ENCODE assay signal across 13 cellular contexts in the genomic region with DNA sequence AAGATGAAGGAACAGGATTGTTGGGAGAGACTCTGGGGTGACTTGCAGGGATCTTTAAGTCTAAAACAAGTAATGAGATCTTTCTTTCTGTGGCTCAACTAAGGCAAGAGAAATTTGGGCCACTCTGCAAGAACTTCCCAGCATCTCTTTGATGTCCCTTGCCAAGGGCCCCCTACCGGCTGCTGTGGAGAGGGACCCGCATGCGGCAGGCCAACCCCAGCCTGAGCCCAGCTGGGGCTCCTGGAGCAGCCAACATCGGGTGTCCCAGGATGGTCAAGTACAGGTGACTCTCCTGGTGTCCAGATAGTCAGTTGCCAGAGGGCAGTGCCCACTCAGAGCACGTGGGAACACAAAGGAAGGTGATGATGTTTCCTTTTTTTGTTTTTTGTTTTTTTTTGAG.
DNase-seq lines count a peak whose midpoint lies in the region; ATAC-seq and TF ChIP-seq lines count a peak whose summit lies in the region.
"Had no signal": no experiment of that assay in that cellular context is flagged by ENCODE, and none has a peak within 500 bp of the region (broad histone marks: within the 10 kb centered on the region; RNA-seq: fewer than 3 reads in every experiment).

No MANE protein-coding gene starts in this region.

- no peak for ATAC-seq in activated CD8-positive, alpha-beta T cell treated with anti-CD3 and anti-CD28 coated beads for 36 hours
- no peak for ATAC-seq in activated CD8-positive, alpha-beta T cell treated with anti-CD3 and anti-CD28 coated beads, Interleukin-2, amount 10 ng/mL, durations not matched to agents 7 days and 5 days
- no peak for ATAC-seq in HG03565 (IDR thresholded peaks at IDR 0.05; ENCODE audit: unreplicated experiment)

- intact Hi-C loops in activated CD8-positive, alpha-beta T cell treated with anti-CD3 and anti-CD28 coated beads for 36 hours (cut with micrococcal nuclease) = no loop called here
- intact Hi-C loops in posterior vena cava (cut with DNase I) = loop anchor here in 1 of 2 donors (2.0 kb wide), 1 partner anchor 311 kb away; no protein-coding TSS in a partner anchor
- intact Hi-C loops in MCF 10A (cut with micrococcal nuclease) = no loop called here

- POLR2A ChIA-PET in activated CD8-positive, alpha-beta T cell treated with anti-CD3 and anti-CD28 coated beads for 36 hours (lab: Charles Lee) = interaction anchor here (1.3 kb wide), 1 partner anchor 8 kb away, joined by 3 read pairs; no protein-coding TSS in a partner anchor
- POLR2A ChIA-PET in activated CD8-positive, alpha-beta T cell treated with anti-CD3 and anti-CD28 coated beads, Interleukin-2, amount 10 ng/mL, durations not matched to agents 7 days and 5 days (lab: Charles Lee) = no interaction called here
- POLR2A ChIA-PET in MCF 10A (lab: Yijun Ruan, JAX) = no interaction called here

- H3K9me3 Mint-ChIP-seq in activated CD8-positive, alpha-beta T cell treated with anti-CD3 and anti-CD28 coated beads for 36 hours = no peaks in the 10 kb centered on the region
- no peaks in the 10 kb centered on the region for H3K9me3 Mint-ChIP-seq in activated CD8-positive, alpha-beta T cell treated with anti-CD3 and anti-CD28 coated beads, Interleukin-2, amount 10 ng/mL, durations not matched to agents 7 days and 5 days (ENCODE audit: insufficient read depth)
- H3K9me3 Mint-ChIP-seq in MCF 10A (ENCODE audit: unreplicated experiment) = no peaks in the 10 kb centered on the region
- H3K9me3 Mint-ChIP-seq: activated naive CD4-positive, alpha-beta T cell treated with anti-CD3 and anti-CD28 coated beads, Interleukin-2, amount 50 U/mL, for 72 hours; T-helper 1 cell treated with Interleukin-12 subunit alpha and Interleukin-12 subunit beta and Interleukin-4 antibody, amounts not matched to agents 30 μg/mL and 1 μg/mL, for 36 hours had no signal

- H3K4me3 Mint-ChIP-seq in activated CD8-positive, alpha-beta T cell treated with anti-CD3 and anti-CD28 coated beads for 36 hours = no peak overlapping the region
- no peak overlapping the region for H3K4me3 Mint-ChIP-seq in activated CD8-positive, alpha-beta T cell treated with anti-CD3 and anti-CD28 coated beads, Interleukin-2, amount 10 ng/mL, durations not matched to agents 7 days and 5 days
- no peak overlapping the region for H3K4me3 Mint-ChIP-seq in MCF 10A (ENCODE audit: unreplicated experiment)
- H3K4me3 Mint-ChIP-seq: T-helper 1 cell treated with Interleukin-12 subunit alpha and Interleukin-12 subunit beta and Interleukin-4 antibody, amounts not matched to agents 30 μg/mL and 1 μg/mL, for 36 hours had no signal

- no peak for DNase-seq in activated CD8-positive, alpha-beta T cell treated with anti-CD3 and anti-CD28 coated beads for 36 hours
- DNase-seq in activated CD8-positive, alpha-beta T cell treated with anti-CD3 and anti-CD28 coated beads, Interleukin-2, amount 10 ng/mL, durations not matched to agents 7 days and 5 days = no peak
- DNase-seq in Jurkat, Clone E6-1 (ENCODE audit: low read depth, low spot score) = peak; percentile 35
- DNase-seq in choroid plexus epithelial cell (ENCODE audit: low read depth) = no peak
- peak; percentile 64 for DNase-seq in posterior vena cava (ENCODE audit: low spot score)
- no peak for DNase-seq in MCF 10A (ENCODE audit: unreplicated experiment)
- no peak for DNase-seq in mesenteric fat pad (ENCODE audit: low spot score)
- DNase-seq: ACHN, GDM1 had no signal

- CTCF ChIA-PET in activated CD8-positive, alpha-beta T cell treated with anti-CD3 and anti-CD28 coated beads for 36 hours (lab: Charles Lee) = no interaction called here
- CTCF ChIA-PET in activated CD8-positive, alpha-beta T cell treated with anti-CD3 and anti-CD28 coated beads, Interleukin-2, amount 10 ng/mL, durations not matched to agents 7 days and 5 days (lab: Charles Lee) = no interaction called here
- CTCF ChIA-PET in MCF 10A (lab: Yijun Ruan, JAX) = no interaction called here

- TF ChIP-seq CTCF in activated CD8-positive, alpha-beta T cell treated with anti-CD3 and anti-CD28 coated beads for 36 hours (IDR thresholded peaks at IDR 0.05) = no peak
- peak; percentile 39 for TF ChIP-seq CTCF in choroid plexus epithelial cell (conservative IDR thresholded peaks at IDR 0.05; ENCODE audit: low read depth, low read length)
- no peak for TF ChIP-seq CTCF in MCF 10A (IDR thresholded peaks at IDR 0.05; ENCODE audit: unreplicated experiment)

- BruUV-seq in MCF 10A (replicated peaks; lab: Mats Ljungman, UMichigan) = no TSS peak

- H3K4me3 ChIP-seq in Jurkat, Clone E6-1 (ENCODE audit: low read length) = no peak overlapping the region
- no peak overlapping the region for H3K4me3 ChIP-seq in choroid plexus epithelial cell (ENCODE audit: low read depth, low read length)
- H3K4me3 ChIP-seq: vagina had no signal

- H3K27me3 Mint-ChIP-seq in activated CD8-positive, alpha-beta T cell treated with anti-CD3 and anti-CD28 coated beads for 36 hours = no peaks in the 10 kb centered on the region
- no peaks in the 10 kb centered on the region for H3K27me3 Mint-ChIP-seq in activated CD8-positive, alpha-beta T cell treated with anti-CD3 and anti-CD28 coated beads, Interleukin-2, amount 10 ng/mL, durations not matched to agents 7 days and 5 days (ENCODE audit: low read depth)
- H3K27me3 Mint-ChIP-seq in MCF 10A (ENCODE audit: insufficient read depth, unreplicated experiment) = no peaks in the 10 kb centered on the region

- H3K27ac Mint-ChIP-seq in activated CD8-positive, alpha-beta T cell treated with anti-CD3 and anti-CD28 coated beads for 36 hours = peak overlapping the region; percentile 1
- H3K27ac Mint-ChIP-seq in activated CD8-positive, alpha-beta T cell treated with anti-CD3 and anti-CD28 coated beads, Interleukin-2, amount 10 ng/mL, durations not matched to agents 7 days and 5 days = no peak overlapping the region
- H3K27ac Mint-ChIP-seq in MCF 10A (ENCODE audit: low read depth, unreplicated experiment) = no peak overlapping the region
- H3K27ac Mint-ChIP-seq: T-helper 1 cell treated with Interleukin-12 subunit alpha and Interleukin-12 subunit beta and Interleukin-4 antibody, amounts not matched to agents 30 μg/mL and 1 μg/mL, for 36 hours had no signal

- H3K4me1 Mint-ChIP-seq in activated CD8-positive, alpha-beta T cell treated with anti-CD3 and anti-CD28 coated beads for 36 hours (ENCODE audit: low read depth) = peaks cover 7% of the 10 kb centered on the region
- H3K4me1 Mint-ChIP-seq in activated CD8-positive, alpha-beta T cell treated with anti-CD3 and anti-CD28 coated beads, Interleukin-2, amount 10 ng/mL, durations not matched to agents 7 days and 5 days (ENCODE audit: low read depth) = peaks cover 6% of the 10 kb centered on the region
- H3K4me1 Mint-ChIP-seq in MCF 10A (ENCODE audit: insufficient read depth, unreplicated experiment) = peaks cover 18% of the 10 kb centered on the region

- H3K36me3 Mint-ChIP-seq in activated CD8-positive, alpha-beta T cell treated with anti-CD3 and anti-CD28 coated beads for 36 hours (ENCODE audit: low read depth) = peaks cover 5% of the 10 kb centered on the region
- H3K36me3 Mint-ChIP-seq in activated CD8-positive, alpha-beta T cell treated with anti-CD3 and anti-CD28 coated beads, Interleukin-2, amount 10 ng/mL, durations not matched to agents 7 days and 5 days (ENCODE audit: low read depth) = peaks cover 5% of the 10 kb centered on the region
- H3K36me3 Mint-ChIP-seq in MCF 10A (ENCODE audit: insufficient read depth, unreplicated experiment) = peaks cover 5% of the 10 kb centered on the region
- H3K36me3 Mint-ChIP-seq: activated naive CD4-positive, alpha-beta T cell treated with anti-CD3 and anti-CD28 coated beads, Interleukin-2, amount 50 U/mL, for 72 hours had no signal

Comparison
In these comparisons a context has a peak if more than half of its experiments do, and no peak if none do; other contexts are left out.
1. DNase-seq: peak in Jurkat, Clone E6-1 (single experiment) and posterior vena cava (single experiment); none in activated CD8-positive, alpha-beta T cell treated with anti-CD3 and anti-CD28 coated beads for 36 hours (single experiment), activated CD8-positive, alpha-beta T cell treated with anti-CD3 and anti-CD28 coated beads, Interleukin-2, amount 10 ng/mL, durations not matched to agents 7 days and 5 days (single experiment), choroid plexus epithelial cell (single experiment), MCF 10A (single experiment) and mesenteric fat pad (single experiment).